ENCODE assay signal across 1 cellular context in genomic region chr12:51730745-51731144, GRCh38.
TF ChIP-seq lines count a peak whose summit lies in the region.

No MANE protein-coding gene starts in this region.

TF ChIP-seq in SK-N-SH, 30 proteins besides CTCF, POLR2A, EP300 and RAD21 (continued from another document):
- TF ChIP-seq REST (IDR thresholded peaks at IDR 0.05; ENCODE audit: low read depth, low read length) (no peak), TCF12 (IDR thresholded peaks at IDR 0.05) (no peak), MXI1 (IDR thresholded peaks at IDR 0.05; ENCODE audit: low read depth, low read length) (no peak), POLR2AphosphoS5 (IDR thresholded peaks at IDR 0.05; ENCODE audit: low read depth, low read length) (no peak), ELF1 (IDR thresholded peaks at IDR 0.05) (no peak), CHD2 (IDR thresholded peaks at IDR 0.05; ENCODE audit: low read length, partially characterized antibody) (no peak), FOXJ3 (CRISPR knock-in tag; IDR thresholded peaks at IDR 0.05) (no peak), USF2 (IDR thresholded peaks at IDR 0.05; ENCODE audit: borderline replicate concordance, low read depth, low read length) (no peak), GATA2 (CRISPR knock-in tag; IDR thresholded peaks at IDR 0.05) (no peak), TAF1 (IDR thresholded peaks at IDR 0.05; ENCODE audit: borderline replicate concordance, low read depth, low read length) (no peak), RCOR1 (IDR thresholded peaks at IDR 0.05; ENCODE audit: low read length) (no peak), FOXM1 (IDR thresholded peaks at IDR 0.05; ENCODE audit: low read depth) (no peak), JUND (IDR thresholded peaks at IDR 0.05) (no peak)
